In genomic region chr7:157335991-157336382, GRCh38 we compare ENCODE assay signal across 1 cellular context.
TF ChIP-seq lines count a peak whose summit lies in the region.

No MANE protein-coding gene starts in this region.

TF ChIP-seq in K562, 482 proteins besides CTCF, POLR2A, EP300 and RAD21 (continued from another document):
- TF ChIP-seq PHB (CRISPR knock-in tag; IDR thresholded peaks at IDR 0.05): 0 out of 2 replicates have a peak, but pooled peaks have one; percentile 35
